In the genomic region with DNA sequence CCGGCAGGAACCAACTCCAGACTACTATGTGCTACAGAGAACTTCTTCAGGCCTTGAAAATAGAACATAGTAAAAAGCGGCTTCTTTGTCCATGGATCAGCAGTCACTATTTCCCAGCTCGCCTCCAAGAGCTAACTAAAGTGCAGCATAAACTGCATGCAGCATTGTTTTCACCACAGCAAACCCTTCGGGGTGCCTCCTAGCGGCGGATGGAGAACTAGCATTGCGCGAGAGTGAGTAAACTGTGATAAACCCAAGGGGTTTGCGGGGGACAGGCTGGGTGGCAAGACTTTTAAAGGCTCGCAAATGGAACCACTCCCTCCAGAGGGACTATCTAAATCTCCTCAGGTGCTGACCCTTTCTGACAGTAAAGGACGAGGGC, we compare ENCODE assay signal across 1 cellular context.
TF ChIP-seq lines count a peak whose summit lies in the region.

No MANE protein-coding gene starts in this region.

TF ChIP-seq in IMR-90, 13 proteins besides CTCF, POLR2A, EP300 and RAD21:
- TF ChIP-seq, protein P1, sequence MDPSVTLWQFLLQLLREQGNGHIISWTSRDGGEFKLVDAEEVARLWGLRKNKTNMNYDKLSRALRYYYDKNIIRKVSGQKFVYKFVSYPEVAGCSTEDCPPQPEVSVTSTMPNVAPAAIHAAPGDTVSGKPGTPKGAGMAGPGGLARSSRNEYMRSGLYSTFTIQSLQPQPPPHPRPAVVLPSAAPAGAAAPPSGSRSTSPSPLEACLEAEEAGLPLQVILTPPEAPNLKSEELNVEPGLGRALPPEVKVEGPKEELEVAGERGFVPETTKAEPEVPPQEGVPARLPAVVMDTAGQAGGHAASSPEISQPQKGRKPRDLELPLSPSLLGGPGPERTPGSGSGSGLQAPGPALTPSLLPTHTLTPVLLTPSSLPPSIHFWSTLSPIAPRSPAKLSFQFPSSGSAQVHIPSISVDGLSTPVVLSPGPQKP (IDR thresholded peaks at IDR 0.05; ENCODE audit: borderline replicate concordance, low read depth, low read length) = no peak
TF ChIP-seq in IMR-90: peak in this region for 0.
